Comparison of ENCODE assay signal across 13 cellular contexts in the genomic region with DNA sequence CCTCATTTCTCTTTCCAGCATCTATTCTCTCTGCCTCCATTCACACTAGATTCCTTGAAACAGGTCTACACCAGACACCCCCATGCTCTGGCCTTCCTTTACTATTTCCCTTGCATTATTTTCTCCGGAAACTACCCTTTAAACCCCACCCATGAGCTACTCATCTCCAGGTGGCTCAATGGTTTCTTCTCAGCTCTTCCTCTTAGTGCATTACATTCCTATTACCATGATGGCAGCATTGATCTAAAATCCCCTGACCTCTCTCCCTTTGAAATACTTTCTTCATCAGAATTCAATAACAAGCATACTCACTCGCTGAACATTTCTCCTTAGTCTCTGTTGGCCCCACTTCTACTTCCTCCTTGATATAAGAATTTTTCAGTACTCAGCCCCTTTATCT.
"Had no signal": no experiment of that assay in that cellular context is flagged by ENCODE, and none has a peak within 500 bp of the region (broad histone marks: within the 10 kb centered on the region; RNA-seq: fewer than 3 reads in every experiment).

No MANE protein-coding gene starts in this region.

- ATAC-seq: activated T-cell treated with anti-CD3 and anti-CD28 coated beads, Interleukin-2, amount 50 U/mL, for 72 hours; effector memory CD8-positive, alpha-beta T cell; stimulated activated naive B cell treated with anti-CD40 and anti-IgM and Interleukin-4, amounts not matched to agents 10 μg/mL and 1 μg/mL and 100 μg/mL, for 72 hours; upper lobe of right lung had no signal

- H3K27me3 ChIP-seq: upper lobe of right lung had no signal

- H3K4me3 ChIP-seq: upper lobe of right lung had no signal

- H3K9me3 ChIP-seq: upper lobe of right lung had no signal

- H3K27ac ChIP-seq: upper lobe of right lung had no signal

- H3K36me3 ChIP-seq: upper lobe of right lung had no signal

- DNase-seq: activated CD4-positive, alpha-beta T cell treated with anti-CD3 and anti-CD28 coated beads, Interleukin-2, amount 10 ng/mL, durations not matched to agents 7 days and 5 days; activated CD8-positive, alpha-beta memory T cell treated with anti-CD3 and anti-CD28 coated beads, Interleukin-2, amount 50 U/mL, for 48 hours; activated gamma-delta T cell treated with Interleukin-2 at 50 U/mL for 16 hours; activated T-cell treated with anti-CD3 and anti-CD28 coated beads, Interleukin-2, amount 50 U/mL, for 72 hours; amniotic stem cell; dermis blood vessel endothelial cell; effector memory CD8-positive, alpha-beta T cell; kidney glomerular epithelial cell; stimulated activated CD4-positive, alpha-beta T cell treated with anti-CD3 and anti-CD28 coated beads, Interleukin-15, amount 100 ng/mL, for 24 hours; stimulated activated CD4-positive, alpha-beta T cell treated with anti-CD3 and anti-CD28 coated beads, Interleukin-4, amount 100 ng/mL, for 1 hour; stimulated activated naive B cell treated with anti-CD40 and anti-IgM and Interleukin-4, amounts not matched to agents 10 μg/mL and 1 μg/mL and 100 μg/mL, for 72 hours; SW 1271; upper lobe of right lung had no signal
